ENCODE assay signal across 8 cellular contexts in genomic region chr17:39754958-39755549, GRCh38. TPM values are rescaled to one million over a fixed set of nuclear protein-coding genes. Genes with fewer than 3 reads are reported as not detected.
DNase-seq lines count a peak whose midpoint lies in the region; ATAC-seq and TF ChIP-seq lines count a peak whose summit lies in the region.

No MANE protein-coding gene starts in this region.

- DNase-seq in AG08395 (ENCODE audit: low spot score) = peak; percentile 22
- no peak for DNase-seq in lung (ENCODE audit: low spot score)
- DNase-seq in tibial nerve (ENCODE audit: low spot score in 2 of 2) = peak in 1 of 2 donors; percentile 22
- no peak for DNase-seq in NCI-H187 treated with DMSO at 0.1 percent for 48 hours (lab: John Stamatoyannopoulos, UW)

- H3K36me3 ChIP-seq in lung (ENCODE audit: control insufficient read depth in 2 of 2, insufficient read depth in 2 of 2, low read length in 2 of 2) (no peaks in the 10 kb centered on the region), tibial nerve (no peaks in the 10 kb centered on the region)

- H3K9me3 Mint-ChIP-seq in brain = peaks cover 0 to 8% (median 0%) of the 10 kb centered on the region in 5 experiments

- WGBS in lung, 2 donors = 32 to 40% methylated on average over 21 of the region's 21 CpGs
- 23 to 32% methylated on average over 18 to 21 of the region's 21 CpGs for WGBS in tibial nerve, 2 donors

- no peaks in the 10 kb centered on the region for H3K4me1 ChIP-seq in lung (ENCODE audit: control insufficient read depth in 2 of 2, insufficient read depth in 2 of 2, low read length in 2 of 2)
- H3K4me1 ChIP-seq in tibial nerve = peaks cover 0 to 25% (median 7%) of the 10 kb centered on the region in 4 donors

- TF ChIP-seq EP300 in Ishikawa (IDR thresholded peaks at IDR 0.05; ENCODE audit: borderline replicate concordance) (no peak), tibial nerve (IDR thresholded peaks at IDR 0.05) (no peak)

- peak; percentile 1 for ATAC-seq in lung (ENCODE audit: insufficient read depth, low FRiP score)
- ATAC-seq in GM18861 (IDR thresholded peaks at IDR 0.05; ENCODE audit: unreplicated experiment) = no peak
- no peak for ATAC-seq in GM19455 (IDR thresholded peaks at IDR 0.05; ENCODE audit: unreplicated experiment)

- H3K27ac Mint-ChIP-seq in brain = peak overlapping the region in 4 of 5 experiments; percentile 24 to 50 (median 30)

- H3K27me3 ChIP-seq in lung (ENCODE audit: control insufficient read depth, insufficient read depth) (no peaks in the 10 kb centered on the region), tibial nerve (peaks cover 0 to 5% of the 10 kb centered on the region in 2 donors)

- H3K27ac ChIP-seq in lung (ENCODE audit: low read depth in 1 of 2, low read length in 1 of 2) (peak overlapping the region; percentile 82 to 97), tibial nerve (peak overlapping the region; percentile 87 to 97 (median 94))

- TF ChIP-seq CTCF in brain (conservative IDR thresholded peaks at IDR 0.05) = no peak
- TF ChIP-seq CTCF in lung (IDR thresholded peaks at IDR 0.05; ENCODE audit: control extremely low read depth, extremely low read depth) = no peak
- no peak for TF ChIP-seq CTCF in tibial nerve (IDR thresholded peaks at IDR 0.05)

- no peak for TF ChIP-seq POLR2A in tibial nerve (IDR thresholded peaks at IDR 0.05)

- H3K9me3 ChIP-seq in lung (ENCODE audit: control insufficient read depth in 2 of 2, insufficient read depth in 1 of 2, low read length in 1 of 2) = no peaks in the 10 kb centered on the region
- no peaks in the 10 kb centered on the region for H3K9me3 ChIP-seq in tibial nerve

- peaks cover 24% of the 10 kb centered on the region for H3K4me1 Mint-ChIP-seq in brain

- H3K4me3 ChIP-seq in lung = no peak overlapping the region
- H3K4me3 ChIP-seq in tibial nerve = peak overlapping the region; percentile 62 to 74 (median 65)

- H3K36me3 Mint-ChIP-seq in brain = no peaks in the 10 kb centered on the region

- peak overlapping the region; percentile 53 to 78 (median 58) for H3K4me3 Mint-ChIP-seq in brain

- peaks cover 33% of the 10 kb centered on the region for H3K27me3 Mint-ChIP-seq in brain

- no peak for TF ChIP-seq RAD21 in Ishikawa (IDR thresholded peaks at IDR 0.05; ENCODE audit: low read depth)

TF ChIP-seq in Ishikawa, 13 proteins besides CTCF, POLR2A, EP300 and RAD21:
- TF ChIP-seq USF1 (IDR thresholded peaks at IDR 0.05) = no peak
- TF ChIP-seq ZBTB7A (IDR thresholded peaks at IDR 0.05; ENCODE audit: low read depth) = 0 out of 2 replicates have a peak, but pooled peaks have one; percentile 15

RNA-seq across cellular contexts. Expression of gene GRB7, which starts 17.3 kb away (rescaled TPM):
- polyA plus RNA-seq in brain (ENCODE audit: insufficient read depth, low read depth, low replicate concordance) (27.3 TPM), lung (10 to 100 TPM in 1 of 2 donors, 1 to 10 TPM in 1; 6.6 to 13.4 TPM)
- total RNA-seq in lung (10 to 100 TPM; 19.8 to 25.5 TPM), tibial nerve (under 1 TPM in 3 of 4 donors, not detected in 1; 0.21 to 0.39 (median 0.30) TPM)

RNA-seq across cellular contexts. Expression of gene MIEN1, which starts 24.7 kb away (rescaled TPM):
- polyA plus RNA-seq in brain (ENCODE audit: insufficient read depth, low read depth, low replicate concordance) = 148 TPM
- 10 to 100 TPM; 20.8 to 47.2 TPM for total RNA-seq in lung
- 100 to 1,000 TPM in 1 of 2 donors, 10 to 100 TPM in 1; 69.3 to 136 TPM for polyA plus RNA-seq in lung
- total RNA-seq in tibial nerve = 10 to 100 TPM; 29.8 to 65.3 (median 43.5) TPM

RNA-seq across cellular contexts. Expression of gene ERBB2, which starts 55.2 kb away (rescaled TPM):
- polyA plus RNA-seq in brain (ENCODE audit: insufficient read depth, low read depth, low replicate concordance) (21.1 TPM), lung (10 to 100 TPM; 32.2 to 40.1 TPM)
- total RNA-seq in lung (100 to 1,000 TPM; 119 to 130 TPM), tibial nerve (100 to 1,000 TPM; 101 to 131 (median 114) TPM)

Comparison
In these comparisons a context has a peak if more than half of its experiments do, and no peak if none do; other contexts are left out.
1. RNA of gene GRB7, which starts 17.3 kb away (total RNA-seq): 19.8 to 25.5 TPM in lung; 0.21 to 0.39 TPM in tibial nerve; every median in the first group is over 10 times any median in the second.